In the genomic region with DNA sequence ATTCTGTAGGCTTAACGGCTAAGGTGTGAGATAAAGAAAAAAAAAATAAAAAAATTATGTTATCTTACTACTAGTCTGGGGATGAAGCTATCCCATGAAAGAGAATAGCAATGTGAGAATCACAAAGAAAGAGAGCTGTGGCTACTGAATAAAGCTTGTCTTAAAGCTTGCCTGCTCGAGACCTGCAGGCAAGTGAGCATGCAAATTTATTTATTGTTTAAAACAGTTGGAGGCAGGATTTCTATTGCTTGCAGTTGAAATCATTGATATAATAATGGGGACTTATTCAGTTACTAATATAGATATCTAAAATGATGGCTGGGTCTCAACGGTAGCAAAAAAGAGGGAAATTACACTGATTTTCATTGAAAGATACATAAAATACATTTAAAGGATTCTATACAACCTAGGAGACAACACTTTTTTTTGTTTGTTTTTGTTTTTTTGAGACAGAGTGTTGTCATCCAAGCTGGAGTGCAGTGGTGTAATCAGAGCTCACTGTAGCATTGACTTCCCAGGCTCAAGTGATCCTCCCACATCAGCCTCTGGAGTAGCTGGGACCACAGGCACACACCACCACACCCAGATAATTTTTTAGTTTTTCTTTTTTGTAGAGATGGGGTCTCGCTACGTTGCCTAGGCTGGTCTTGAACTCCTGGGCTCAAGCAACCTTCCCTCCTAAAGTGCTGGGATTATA, we compare ENCODE assay signal across 36 cellular contexts.
"Had no signal": no experiment of that assay in that cellular context is flagged by ENCODE, and none has a peak within 500 bp of the region (broad histone marks: within the 10 kb centered on the region; RNA-seq: fewer than 3 reads in every experiment).

No MANE protein-coding gene starts in this region.

- H3K36me3 Mint-ChIP-seq: activated CD4-positive, alpha-beta memory T cell treated with anti-CD3 and anti-CD28 coated beads for 36 hours; activated CD8-positive, alpha-beta memory T cell treated with anti-CD3 and anti-CD28 coated beads, Interleukin-2, amount 10 ng/mL, durations not matched to agents 7 days and 5 days; activated naive CD4-positive, alpha-beta T cell treated with anti-CD3 and anti-CD28 coated beads, Interleukin-2, amount 50 U/mL, for 24 hours; activated naive CD8-positive, alpha-beta T cell treated with anti-CD3 and anti-CD28 coated beads for 36 hours had no signal

- H3K4me3 ChIP-seq: adrenal gland, body of pancreas, esophagus muscularis mucosa, gastrocnemius medialis, heart left ventricle had no signal

- H3K27ac Mint-ChIP-seq: activated CD4-positive, alpha-beta memory T cell treated with anti-CD3 and anti-CD28 coated beads for 36 hours; activated CD4-positive, alpha-beta T cell treated with anti-CD3 and anti-CD28 coated beads for 36 hours; activated CD4-positive, alpha-beta T cell treated with anti-CD3 and anti-CD28 coated beads, Interleukin-2, amount 10 ng/mL, durations not matched to agents 24 days and 14 days; activated CD8-positive, alpha-beta memory T cell treated with anti-CD3 and anti-CD28 coated beads, Interleukin-2, amount 10 ng/mL, durations not matched to agents 7 days and 5 days; activated CD8-positive, alpha-beta T cell treated with anti-CD3 and anti-CD28 coated beads, Interleukin-2, amount 10 ng/mL, durations not matched to agents 7 days and 5 days; activated naive CD4-positive, alpha-beta T cell treated with anti-CD3 and anti-CD28 coated beads for 36 hours; activated naive CD4-positive, alpha-beta T cell treated with anti-CD3 and anti-CD28 coated beads, Interleukin-2, amount 50 U/mL, for 24 hours; activated naive CD8-positive, alpha-beta T cell treated with anti-CD3 and anti-CD28 coated beads for 36 hours; activated naive CD8-positive, alpha-beta T cell treated with anti-CD3 and anti-CD28 coated beads, Interleukin-2, amount 50 U/mL, for 24 hours; activated T-helper 1 cell treated with anti-CD3 and anti-CD28 coated beads, Interleukin-12 subunit alpha, Interleukin-12 subunit beta, Interleukin-2, Interleukin-4 antibody, amounts not matched to agents 30 ng/mL and 10 ng/mL and 1 ng/mL, durations not matched to agents 14 hours and 24 hours and 36 hours; activated T-helper 2 cell treated with anti-CD3 and anti-CD28 coated beads, Interferon-gamma antibody, Interleukin-2, Interleukin-4, amounts not matched to agents 10 μg/mL and 5 μg/mL and 100 μg/mL, durations not matched to agents 14 hours and 24 hours and 36 hours; effector memory CD8-positive, alpha-beta T cell; T-helper 2 cell treated with Interferon-gamma antibody and Interleukin-4, amounts not matched to agents 5 μg/mL and 100 μg/mL, for 36 hours had no signal

- H3K36me3 ChIP-seq: adrenal gland, gastrocnemius medialis, WERI-Rb-1 had no signal

- ATAC-seq: activated CD4-positive, alpha-beta T cell treated with anti-CD3 and anti-CD28 coated beads for 36 hours; activated CD8-positive, alpha-beta memory T cell treated with anti-CD3 and anti-CD28 coated beads, Interleukin-2, amount 10 ng/mL, durations not matched to agents 7 days and 5 days; activated CD8-positive, alpha-beta T cell treated with anti-CD3 and anti-CD28 coated beads, Interleukin-2, amount 10 ng/mL, durations not matched to agents 7 days and 5 days; activated naive CD8-positive, alpha-beta T cell treated with anti-CD3 and anti-CD28 coated beads, Interleukin-2, amount 50 U/mL, for 24 hours; body of pancreas; effector memory CD8-positive, alpha-beta T cell; foreskin keratinocyte; gastrocnemius medialis; heart left ventricle had no signal

- FAIRE-seq: colon had no signal

- H3K27me3 Mint-ChIP-seq: activated CD4-positive, alpha-beta memory T cell treated with anti-CD3 and anti-CD28 coated beads for 36 hours; activated CD4-positive, alpha-beta T cell treated with anti-CD3 and anti-CD28 coated beads for 36 hours; activated CD4-positive, alpha-beta T cell treated with anti-CD3 and anti-CD28 coated beads, Interleukin-2, amount 10 ng/mL, durations not matched to agents 24 days and 14 days; activated CD8-positive, alpha-beta memory T cell treated with anti-CD3 and anti-CD28 coated beads, Interleukin-2, amount 10 ng/mL, durations not matched to agents 7 days and 5 days; activated naive CD4-positive, alpha-beta T cell treated with anti-CD3 and anti-CD28 coated beads, Interleukin-2, amount 50 U/mL, for 24 hours; activated naive CD8-positive, alpha-beta T cell treated with anti-CD3 and anti-CD28 coated beads for 36 hours; activated naive CD8-positive, alpha-beta T cell treated with anti-CD3 and anti-CD28 coated beads, Interleukin-2, amount 50 U/mL, for 24 hours; effector memory CD8-positive, alpha-beta T cell had no signal

- DNase-seq: activated CD4-positive, alpha-beta memory T cell treated with anti-CD3 and anti-CD28 coated beads for 36 hours; activated CD4-positive, alpha-beta T cell treated with anti-CD3 and anti-CD28 coated beads for 36 hours; activated CD4-positive, alpha-beta T cell treated with anti-CD3 and anti-CD28 coated beads, Interleukin-2, amount 10 ng/mL, durations not matched to agents 24 days and 14 days; activated CD4-positive, CD25-positive, alpha-beta regulatory T cell; activated CD4-positive, CD25-positive, alpha-beta regulatory T cell treated with anti-CD3 and anti-CD28 coated beads, Interleukin-2, amount 50 U/mL, for 72 hours; activated CD8-positive, alpha-beta memory T cell treated with anti-CD3 and anti-CD28 coated beads, Interleukin-2, amount 10 ng/mL, durations not matched to agents 7 days and 5 days; activated CD8-positive, alpha-beta memory T cell treated with anti-CD3 and anti-CD28 coated beads, Interleukin-2, amount 50 U/mL, for 4 hours; activated CD8-positive, alpha-beta T cell treated with anti-CD3 and anti-CD28 coated beads, Interleukin-2, amount 10 ng/mL, durations not matched to agents 7 days and 5 days; activated effector memory CD4-positive, alpha-beta T cell treated with anti-CD3 and anti-CD28 coated beads, Interleukin-2, amount 50 U/mL, for 16 hours; activated naive CD4-positive, alpha-beta T cell treated with anti-CD3 and anti-CD28 coated beads for 36 hours; activated naive CD8-positive, alpha-beta T cell treated with anti-CD3 and anti-CD28 coated beads for 36 hours; activated naive CD8-positive, alpha-beta T cell treated with anti-CD3 and anti-CD28 coated beads, Interleukin-2, amount 50 U/mL, for 24 hours; activated T-cell treated with anti-CD3 and anti-CD28 coated beads, Interleukin-2, amount 50 U/mL, for 1 hour; activated T-cell treated with anti-CD3 and anti-CD28 coated beads, Interleukin-2, amount 50 U/mL, for 48 hours; adrenal gland; amygdala; aorta; body of pancreas; caudate nucleus; cortex of kidney; dermis blood vessel endothelial cell; effector CD4-positive, alpha-beta T cell; effector memory CD8-positive, alpha-beta T cell; erythroblast; foreskin keratinocyte; gastrocnemius medialis; glutamatergic neuron; heart left ventricle; T1000; WERI-Rb-1 had no signal

- H3K4me3 Mint-ChIP-seq: activated CD4-positive, alpha-beta memory T cell treated with anti-CD3 and anti-CD28 coated beads for 36 hours; activated CD4-positive, alpha-beta T cell treated with anti-CD3 and anti-CD28 coated beads for 36 hours; activated CD4-positive, alpha-beta T cell treated with anti-CD3 and anti-CD28 coated beads, Interleukin-2, amount 10 ng/mL, durations not matched to agents 24 days and 14 days; activated CD8-positive, alpha-beta memory T cell treated with anti-CD3 and anti-CD28 coated beads, Interleukin-2, amount 10 ng/mL, durations not matched to agents 7 days and 5 days; activated CD8-positive, alpha-beta T cell treated with anti-CD3 and anti-CD28 coated beads, Interleukin-2, amount 10 ng/mL, durations not matched to agents 7 days and 5 days; activated naive CD4-positive, alpha-beta T cell treated with anti-CD3 and anti-CD28 coated beads for 36 hours; activated naive CD4-positive, alpha-beta T cell treated with anti-CD3 and anti-CD28 coated beads, Interleukin-2, amount 50 U/mL, for 24 hours; activated naive CD8-positive, alpha-beta T cell treated with anti-CD3 and anti-CD28 coated beads for 36 hours; activated naive CD8-positive, alpha-beta T cell treated with anti-CD3 and anti-CD28 coated beads, Interleukin-2, amount 50 U/mL, for 24 hours; activated T-helper 1 cell treated with anti-CD3 and anti-CD28 coated beads, Interleukin-12 subunit alpha, Interleukin-12 subunit beta, Interleukin-2, Interleukin-4 antibody, amounts not matched to agents 30 ng/mL and 10 ng/mL and 1 ng/mL, durations not matched to agents 14 hours and 24 hours and 36 hours; effector memory CD8-positive, alpha-beta T cell; T-helper 2 cell treated with Interferon-gamma antibody and Interleukin-4, amounts not matched to agents 5 μg/mL and 100 μg/mL, for 36 hours had no signal

- H3K27me3 ChIP-seq: adrenal gland, body of pancreas, esophagus muscularis mucosa, foreskin keratinocyte, gastrocnemius medialis, heart left ventricle had no signal

- H3K27ac ChIP-seq: adrenal gland, body of pancreas, esophagus muscularis mucosa, foreskin keratinocyte, gastrocnemius medialis, heart left ventricle, WERI-Rb-1 had no signal

- H3K4me1 Mint-ChIP-seq: activated CD4-positive, alpha-beta T cell treated with anti-CD3 and anti-CD28 coated beads for 36 hours; activated CD4-positive, alpha-beta T cell treated with anti-CD3 and anti-CD28 coated beads, Interleukin-2, amount 10 ng/mL, durations not matched to agents 24 days and 14 days; activated CD8-positive, alpha-beta memory T cell treated with anti-CD3 and anti-CD28 coated beads, Interleukin-2, amount 10 ng/mL, durations not matched to agents 7 days and 5 days; activated naive CD4-positive, alpha-beta T cell treated with anti-CD3 and anti-CD28 coated beads, Interleukin-2, amount 50 U/mL, for 24 hours; activated naive CD8-positive, alpha-beta T cell treated with anti-CD3 and anti-CD28 coated beads for 36 hours; activated naive CD8-positive, alpha-beta T cell treated with anti-CD3 and anti-CD28 coated beads, Interleukin-2, amount 50 U/mL, for 24 hours had no signal

- H3K9me3 ChIP-seq: adrenal gland, body of pancreas, esophagus muscularis mucosa, gastrocnemius medialis had no signal

- H3K4me1 ChIP-seq: adrenal gland, body of pancreas, esophagus muscularis mucosa, foreskin keratinocyte, gastrocnemius medialis, heart left ventricle had no signal

- H3K9me3 Mint-ChIP-seq: activated CD4-positive, alpha-beta memory T cell treated with anti-CD3 and anti-CD28 coated beads for 36 hours; activated CD4-positive, alpha-beta T cell treated with anti-CD3 and anti-CD28 coated beads, Interleukin-2, amount 10 ng/mL, durations not matched to agents 24 days and 14 days; activated naive CD8-positive, alpha-beta T cell treated with anti-CD3 and anti-CD28 coated beads for 36 hours; activated T-helper 1 cell treated with anti-CD3 and anti-CD28 coated beads, Interleukin-12 subunit alpha, Interleukin-12 subunit beta, Interleukin-2, Interleukin-4 antibody, amounts not matched to agents 30 ng/mL and 10 ng/mL and 1 ng/mL, durations not matched to agents 14 hours and 24 hours and 36 hours; activated T-helper 2 cell treated with anti-CD3 and anti-CD28 coated beads, Interferon-gamma antibody, Interleukin-2, Interleukin-4, amounts not matched to agents 10 μg/mL and 5 μg/mL and 100 μg/mL, durations not matched to agents 14 hours and 24 hours and 36 hours; T-helper 2 cell treated with Interferon-gamma antibody and Interleukin-4, amounts not matched to agents 5 μg/mL and 100 μg/mL, for 36 hours had no signal
